19 cellular contexts compared by ENCODE assay signal in the genomic region with DNA sequence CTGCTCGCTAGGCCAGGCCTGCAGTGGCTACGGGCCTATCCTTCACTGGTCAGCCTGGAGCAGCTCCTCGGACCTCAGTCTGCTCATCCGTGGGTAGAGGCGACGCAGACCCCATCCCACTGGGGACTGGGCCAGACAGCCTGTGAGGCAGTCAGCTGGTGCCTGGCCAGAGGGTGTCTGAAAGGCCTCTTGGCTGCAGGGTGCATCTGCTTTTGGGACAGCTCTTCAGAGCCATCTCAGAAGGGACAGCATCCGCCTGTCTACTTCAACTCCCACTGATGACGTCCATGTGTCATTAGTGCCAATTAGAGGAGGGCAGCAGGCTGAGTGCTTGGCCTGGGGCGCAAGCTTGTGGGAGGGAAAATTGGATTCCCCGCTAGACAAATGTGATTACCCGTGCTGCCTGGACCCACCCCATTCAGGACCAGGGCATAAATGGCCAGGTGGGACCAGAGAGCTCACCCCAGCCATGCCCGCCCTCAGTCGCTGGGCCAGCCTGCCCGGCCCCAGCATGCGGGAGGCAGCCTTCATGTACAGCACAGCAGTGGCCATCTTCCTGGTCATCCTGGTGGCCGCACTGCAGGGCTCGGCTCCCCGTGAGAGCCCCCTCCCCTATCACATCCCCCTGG. TPM values are rescaled to one million over a fixed set of nuclear protein-coding genes. Genes with fewer than 3 reads are reported as not detected.
A peak's percentile ranks its signal among the peaks of the same experiment; 100 is the strongest.
DNase-seq lines count a peak whose midpoint lies in the region; ATAC-seq and TF ChIP-seq lines count a peak whose summit lies in the region.
"Had no signal": no experiment of that assay in that cellular context is flagged by ENCODE, and none has a peak within 500 bp of the region (broad histone marks: within the 10 kb centered on the region; RNA-seq: fewer than 3 reads in every experiment).

Gene DBH (plus strand): TSS at position 461 of the 629 bp plus-strand sequence. CDS start 9 bp downstream, at position 470.

- H2AFZ ChIP-seq in osteoblast (ENCODE audit: low read length) = no peak within 1 kb of the TSS
- H2AFZ ChIP-seq: GM23248 had no signal

- H3K4me2 ChIP-seq in osteoblast (ENCODE audit: insufficient read depth, low read length) = no peak within 1 kb of the TSS

- H3K4me3 ChIP-seq in heart right ventricle = no peak within 1 kb of the TSS
- no peak within 1 kb of the TSS for H3K4me3 ChIP-seq in osteoblast (ENCODE audit: insufficient read depth, low read length)
- H3K4me3 ChIP-seq: GM12878, GM23248 had no signal

- ATAC-seq in Right ventricle myocardium inferior = no peak
- ATAC-seq in heart right ventricle = no peak
- no peak for ATAC-seq in WTC11
- ATAC-seq in activated naive CD4-positive, alpha-beta T cell treated with anti-CD3 and anti-CD28 coated beads, Interleukin-2, amount 50 U/mL, for 72 hours = no peak
- ATAC-seq in HG03097 (IDR thresholded peaks at IDR 0.05; ENCODE audit: low FRiP score, unreplicated experiment) = no peak
- ATAC-seq: GM12878, HCT116, Panc1 had no signal

- no peaks in the 10 kb centered on the region for H3K36me3 Mint-ChIP-seq in WTC11
- no peaks in the 10 kb centered on the region for H3K36me3 Mint-ChIP-seq in glutamatergic neuron (ENCODE audit: unreplicated experiment)
- no peaks in the 10 kb centered on the region for H3K36me3 Mint-ChIP-seq in activated naive CD4-positive, alpha-beta T cell treated with anti-CD3 and anti-CD28 coated beads, Interleukin-2, amount 50 U/mL, for 72 hours

- no peaks in the 10 kb centered on the region for H3K36me3 ChIP-seq in heart right ventricle
- no peaks in the 10 kb centered on the region for H3K36me3 ChIP-seq in osteoblast (ENCODE audit: insufficient read depth, low read length)

- CTCF ChIA-PET in WTC11 (lab: Charles Lee) = interaction anchor here (1.2 to 1.6 kb wide), 3 partner anchors 47 to 107 kb away, joined by 3 to 4 read pairs (median 3); no protein-coding TSS in a partner anchor

- H4K20me1 ChIP-seq in osteoblast (ENCODE audit: insufficient read depth, low read length) = no peaks in the 10 kb centered on the region

- intact Hi-C loops in Right ventricle myocardium inferior (cut with DNase I) (no loop called here), heart right ventricle (cut with DNase I) (no loop called here)

- H3K9me3 ChIP-seq in heart right ventricle (no peaks in the 10 kb centered on the region), osteoblast (ENCODE audit: low read depth, low read length) (no peaks in the 10 kb centered on the region)

- no peak within 1 kb of the TSS for H3K4me3 Mint-ChIP-seq in WTC11
- H3K4me3 Mint-ChIP-seq in glutamatergic neuron (ENCODE audit: unreplicated experiment) = peak within 1 kb of the TSS; percentile 42

- H3K9me3 Mint-ChIP-seq in WTC11 (no peaks in the 10 kb centered on the region), glutamatergic neuron (ENCODE audit: unreplicated experiment) (peaks cover 18% of the 10 kb centered on the region)
- H3K9me3 Mint-ChIP-seq in activated naive CD4-positive, alpha-beta T cell treated with anti-CD3 and anti-CD28 coated beads, Interleukin-2, amount 50 U/mL, for 72 hours = no peaks in the 10 kb centered on the region

- no peak within 1 kb of the TSS for H3K27ac ChIP-seq in heart right ventricle
- no peak within 1 kb of the TSS for H3K27ac ChIP-seq in osteoblast (ENCODE audit: low read depth, low read length)
- H3K27ac ChIP-seq: 22Rv1, GM23248 had no signal

- POLR2A ChIA-PET in WTC11 (lab: Charles Lee) = no interaction called here

- no peaks in the 10 kb centered on the region for H3K79me2 ChIP-seq in osteoblast (ENCODE audit: insufficient read depth, low read length)

- H3K27me3 ChIP-seq in heart right ventricle (peaks cover 0 to 40% (median 4%) of the 10 kb centered on the region in 7 donors), osteoblast (ENCODE audit: insufficient read depth, low read length) (peaks cover 10% of the 10 kb centered on the region)

- TF ChIP-seq CTCF in heart right ventricle (IDR thresholded peaks at IDR 0.05) (no peak), WTC11 (IDR thresholded peaks at IDR 0.05) (no peak), glutamatergic neuron (IDR thresholded peaks at IDR 0.05; ENCODE audit: partially characterized antibody, unreplicated experiment) (no peak), osteoblast (IDR thresholded peaks at IDR 0.05; ENCODE audit: extremely low read depth, low read depth, low read length) (no peak)

- H3K27me3 Mint-ChIP-seq in WTC11 (ENCODE audit: low read depth) = no peaks in the 10 kb centered on the region
- H3K27me3 Mint-ChIP-seq in glutamatergic neuron (ENCODE audit: unreplicated experiment) = peaks cover 31% of the 10 kb centered on the region

- H3K27ac Mint-ChIP-seq in WTC11 (peak within 1 kb of the TSS; percentile 9; the same call in 1 of the 2 replicates), glutamatergic neuron (ENCODE audit: unreplicated experiment) (peak within 1 kb of the TSS; percentile 88)
- H3K27ac Mint-ChIP-seq in activated naive CD4-positive, alpha-beta T cell treated with anti-CD3 and anti-CD28 coated beads, Interleukin-2, amount 50 U/mL, for 72 hours = no peak within 1 kb of the TSS

- WGBS in heart right ventricle, 2 donors = 90 to 93% methylated on average over 18 of the region's 18 CpGs

- H3K4me1 Mint-ChIP-seq in WTC11 (peaks cover 37% of the 10 kb centered on the region), glutamatergic neuron (ENCODE audit: low read depth, unreplicated experiment) (peaks cover 45% of the 10 kb centered on the region)

- peaks cover 0 to 10% (median 0%) of the 10 kb centered on the region in 9 donors for H3K4me1 ChIP-seq in heart right ventricle
- H3K4me1 ChIP-seq in osteoblast (ENCODE audit: insufficient read depth, low read length) = no peaks in the 10 kb centered on the region

- DNase-seq in Right ventricle myocardium inferior (ENCODE audit: missing footprints) (peak; percentile 66), heart right ventricle (no peak), WTC11 (ENCODE audit: low spot score) (no peak), glutamatergic neuron (peak; percentile 64), osteoblast (ENCODE audit: insufficient read length, low spot score, missing footprints) (peak; percentile 58), NCI-H226 (no peak)
- no peak for DNase-seq in activated naive CD4-positive, alpha-beta T cell treated with anti-CD3 and anti-CD28 coated beads, Interleukin-2, amount 50 U/mL, for 72 hours (ENCODE audit: low spot score in 2 of 2)
- DNase-seq: C1 segment of cervical spinal cord, DND-41, GDM1, GM23248, NCI-H187, NCI-H69 had no signal

TF ChIP-seq in WTC11, 78 proteins besides CTCF, POLR2A, EP300 and RAD21 (continues in another document):
- TF ChIP-seq ZNF263 (CRISPR knock-in tag; IDR thresholded peaks at IDR 0.05; ENCODE audit: low read depth) = no peak
- no peak for TF ChIP-seq ZNF232 (CRISPR knock-in tag; IDR thresholded peaks at IDR 0.05)
- no peak for TF ChIP-seq ZMAT4 (CRISPR knock-in tag; IDR thresholded peaks at IDR 0.05)
- TF ChIP-seq NR1H2 (CRISPR knock-in tag; IDR thresholded peaks at IDR 0.05) = no peak
- no peak for TF ChIP-seq OVOL2 (CRISPR knock-in tag; IDR thresholded peaks at IDR 0.05; ENCODE audit: borderline replicate concordance)
- no peak for TF ChIP-seq E2F5 (CRISPR knock-in tag; IDR thresholded peaks at IDR 0.05)
- TF ChIP-seq ZNF671 (CRISPR knock-in tag; IDR thresholded peaks at IDR 0.05) = no peak
- no peak for TF ChIP-seq ZNF138 (CRISPR knock-in tag; conservative IDR thresholded peaks at IDR 0.05)
- no peak for TF ChIP-seq ATF1 (CRISPR knock-in tag; IDR thresholded peaks at IDR 0.05)
- TF ChIP-seq ZBTB43 (CRISPR knock-in tag; IDR thresholded peaks at IDR 0.05) = no peak
- TF ChIP-seq TP53 (CRISPR knock-in tag; IDR thresholded peaks at IDR 0.05) = no peak
- TF ChIP-seq ERG (CRISPR knock-in tag; IDR thresholded peaks at IDR 0.05) = no peak
- TF ChIP-seq EMX1 (CRISPR knock-in tag; IDR thresholded peaks at IDR 0.05) = no peak

RNA-seq across cellular contexts. Expression of gene DBH, which starts in this region (rescaled TPM):
- total RNA-seq in Right ventricle myocardium inferior (not detected), heart right ventricle (under 1 TPM in 1 of 10 donors, not detected in 9; 0.09 TPM), WTC11 (2021) (0.23 to 0.34 TPM (median 0.24 TPM) in 3 replicates), glutamatergic neuron (ENCODE audit: unreplicated experiment) (1.8 TPM), osteoblast (not detected in 2 replicates)
- under 1 TPM in 1 of 2 donors, not detected in 1; 0.01 TPM for polyA plus RNA-seq in heart right ventricle
- not detected for total RNA-seq in activated naive CD4-positive, alpha-beta T cell treated with anti-CD3 and anti-CD28 coated beads, Interleukin-2, amount 50 U/mL, for 72 hours
- total RNA-seq: GM12878, GM23248 had no signal
- polyA plus RNA-seq: AG04450, GM12878, GM23248 had no signal

Comparison
In these comparisons a context has a peak if more than half of its experiments do, and no peak if none do; other contexts are left out.
1. Peak in DNase-seq in Right ventricle myocardium inferior; RNA of the gene not detected or under 1 TPM.
2. Peak in DNase-seq in osteoblast; RNA of the gene not detected or under 1 TPM.
3. H3K27ac Mint-ChIP-seq: peak in WTC11 (single experiment) and glutamatergic neuron (single experiment); none in activated naive CD4-positive, alpha-beta T cell treated with anti-CD3 and anti-CD28 coated beads, Interleukin-2, amount 50 U/mL, for 72 hours (0 of 2).